ENCODE assay signal across 1 cellular context in genomic region chr19:48663667-48664066, GRCh38.
TF ChIP-seq lines count a peak whose summit lies in the region.

No MANE protein-coding gene starts in this region.

TF ChIP-seq in IMR-90, 13 proteins besides CTCF, POLR2A, EP300 and RAD21:
- TF ChIP-seq MAZ (IDR thresholded peaks at IDR 0.05; ENCODE audit: borderline replicate concordance, low read depth, low read length) (no peak), NFE2L2 (IDR thresholded peaks at IDR 0.05; ENCODE audit: low read depth, low read length) (no peak), RCOR1 (IDR thresholded peaks at IDR 0.05; ENCODE audit: insufficient replicate concordance, low read length) (no peak), FOS (IDR thresholded peaks at IDR 0.05; ENCODE audit: low read depth, low read length) (no peak), MAFK (IDR thresholded peaks at IDR 0.05; ENCODE audit: low read depth, low read length) (no peak), CHD1 (IDR thresholded peaks at IDR 0.05; ENCODE audit: low read depth, low read length) (no peak), BHLHE40 (IDR thresholded peaks at IDR 0.05; ENCODE audit: low read depth, low read length) (no peak), CEBPB (IDR thresholded peaks at IDR 0.05; ENCODE audit: low read depth, low read length) (no peak), MXI1 (IDR thresholded peaks at IDR 0.05; ENCODE audit: borderline replicate concordance, low read depth, low read length) (no peak), RFX5 (IDR thresholded peaks at IDR 0.05; ENCODE audit: low read depth, low read length) (no peak), ELK1 (IDR thresholded peaks at IDR 0.05; ENCODE audit: borderline replicate concordance, low read depth, low read length) (no peak)
